ENCODE assay signal across 20 cellular contexts in genomic region chr10:116207690-116208089, GRCh38.
"Had no signal": no experiment of that assay in that cellular context is flagged by ENCODE, and none has a peak within 500 bp of the region (broad histone marks: within the 10 kb centered on the region; RNA-seq: fewer than 3 reads in every experiment).

No MANE protein-coding gene starts in this region.

- H2AFZ ChIP-seq: parathyroid adenoma had no signal

- H3K9ac ChIP-seq: parathyroid adenoma had no signal

- ATAC-seq: effector memory CD8-positive, alpha-beta T cell; left cardiac atrium; lower lobe of right lung; natural killer cell; right cardiac atrium; stimulated activated naive B cell treated with anti-CD40 and anti-IgM and Interleukin-4, amounts not matched to agents 10 μg/mL and 1 μg/mL and 100 μg/mL, for 72 hours had no signal

- H3K4me3 ChIP-seq: esophagus squamous epithelium, left ventricle myocardium inferior, lower lobe of right lung, prostate gland, skin epidermis, spleen, suprapubic skin, transverse colon, vagina had no signal

- H3K27me3 ChIP-seq: esophagus squamous epithelium, neutrophil, spleen, suprapubic skin, transverse colon, vagina had no signal

- H3K4me1 ChIP-seq: esophagus squamous epithelium, left ventricle myocardium inferior, lower lobe of right lung, parathyroid adenoma, prostate gland, spleen, suprapubic skin had no signal

- H3K27ac ChIP-seq: esophagus squamous epithelium, left ventricle myocardium inferior, lower lobe of right lung, neutrophil, parathyroid adenoma, prostate gland, skin epidermis, spleen, suprapubic skin, transverse colon, vagina had no signal

- DNase-seq: cerebellar nuclear complex; cortex of kidney; effector memory CD8-positive, alpha-beta T cell; erythroblast; esophagus squamous epithelium; kidney; left cardiac atrium; left ventricle myocardium inferior; lower lobe of right lung; natural killer cell; right cardiac atrium; spleen; stimulated activated naive B cell treated with anti-CD40 and anti-IgM and Interleukin-4, amounts not matched to agents 10 μg/mL and 1 μg/mL and 100 μg/mL, for 72 hours; transverse colon had no signal

- H3K79me2 ChIP-seq: parathyroid adenoma had no signal

- H3K9me3 ChIP-seq: esophagus squamous epithelium, left ventricle myocardium inferior, lower lobe of right lung, neutrophil, prostate gland, spleen, suprapubic skin, transverse colon, vagina had no signal

- H3K36me3 ChIP-seq: esophagus squamous epithelium, left ventricle myocardium inferior, lower lobe of right lung, neutrophil, prostate gland, spleen, suprapubic skin, transverse colon, vagina had no signal
